ENCODE assay signal across 1 cellular context in the genomic region with DNA sequence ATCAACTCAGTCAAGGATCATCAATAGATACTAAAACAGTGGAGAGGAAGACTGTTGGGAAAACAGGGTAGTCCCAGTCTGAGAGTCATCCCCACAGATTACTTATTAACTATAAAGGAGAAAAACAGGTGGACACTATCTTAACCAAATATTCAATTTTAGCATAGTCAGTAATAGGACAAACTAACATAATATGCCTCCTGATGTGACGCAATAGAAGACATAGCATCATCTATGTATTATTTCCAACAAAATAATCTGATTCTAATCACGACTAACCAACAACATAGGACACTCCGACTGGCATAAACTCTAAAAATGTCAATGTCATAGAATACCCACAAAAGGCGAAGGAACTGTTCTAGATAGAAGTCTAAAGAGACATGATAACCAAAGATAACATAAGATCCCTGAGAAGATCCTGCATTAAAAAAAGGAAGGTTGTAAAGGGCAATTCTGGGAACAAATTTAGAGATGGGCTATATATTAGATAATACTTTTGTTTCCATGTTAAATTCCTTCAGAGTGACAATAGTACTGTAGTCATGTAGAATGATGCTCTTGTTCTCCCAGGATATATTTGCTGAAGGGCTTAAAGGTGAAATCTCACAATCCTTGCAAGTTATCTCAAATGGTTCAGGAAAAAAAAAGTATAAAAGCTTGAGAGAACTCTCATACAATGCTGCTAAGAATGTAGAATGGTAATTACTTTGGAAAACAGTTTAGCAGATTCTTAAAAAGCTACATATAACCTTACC.
TF ChIP-seq lines count a peak whose summit lies in the region.

No MANE protein-coding gene starts in this region.

TF ChIP-seq in HepG2, 621 proteins besides CTCF, POLR2A, EP300 and RAD21 (continued from another document and continues in another):
- TF ChIP-seq, protein P1, sequence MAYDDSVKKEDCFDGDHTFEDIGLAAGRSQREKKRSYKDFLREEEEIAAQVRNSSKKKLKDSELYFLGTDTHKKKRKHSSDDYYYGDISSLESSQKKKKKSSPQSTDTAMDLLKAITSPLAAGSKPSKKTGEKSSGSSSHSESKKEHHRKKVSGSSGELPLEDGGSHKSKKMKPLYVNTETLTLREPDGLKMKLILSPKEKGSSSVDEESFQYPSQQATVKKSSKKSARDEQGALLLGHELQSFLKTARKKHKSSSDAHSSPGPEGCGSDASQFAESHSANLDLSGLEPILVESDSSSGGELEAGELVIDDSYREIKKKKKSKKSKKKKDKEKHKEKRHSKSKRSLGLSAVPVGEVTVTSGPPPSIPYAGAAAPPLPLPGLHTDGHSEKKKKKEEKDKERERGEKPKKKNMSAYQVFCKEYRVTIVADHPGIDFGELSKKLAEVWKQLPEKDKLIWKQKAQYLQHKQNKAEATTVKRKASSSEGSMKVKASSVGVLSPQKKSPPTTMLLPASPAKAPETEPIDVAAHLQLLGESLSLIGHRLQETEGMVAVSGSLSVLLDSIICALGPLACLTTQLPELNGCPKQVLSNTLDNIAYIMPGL (CRISPR knock-in tag; IDR thresholded peaks at IDR 0.05; ENCODE audit: borderline replicate concordance in 1 of 2, low read depth in 1 of 2): no peak
- TF ChIP-seq ZC3H13 (CRISPR knock-in tag; IDR thresholded peaks at IDR 0.05): no peak
- no peak for TF ChIP-seq ZBTB49 (CRISPR knock-in tag; IDR thresholded peaks at IDR 0.05; ENCODE audit: borderline replicate concordance)
- no peak for TF ChIP-seq PHF20 (CRISPR knock-in tag; IDR thresholded peaks at IDR 0.05)
- no peak for TF ChIP-seq ZNF644 (CRISPR knock-in tag; IDR thresholded peaks at IDR 0.05; ENCODE audit: low read depth)
- TF ChIP-seq KMT2A (CRISPR knock-in tag; IDR thresholded peaks at IDR 0.05): no peak
- no peak for TF ChIP-seq HMG20A (CRISPR knock-in tag; IDR thresholded peaks at IDR 0.05; ENCODE audit: borderline replicate concordance)
- TF ChIP-seq, protein P2, sequence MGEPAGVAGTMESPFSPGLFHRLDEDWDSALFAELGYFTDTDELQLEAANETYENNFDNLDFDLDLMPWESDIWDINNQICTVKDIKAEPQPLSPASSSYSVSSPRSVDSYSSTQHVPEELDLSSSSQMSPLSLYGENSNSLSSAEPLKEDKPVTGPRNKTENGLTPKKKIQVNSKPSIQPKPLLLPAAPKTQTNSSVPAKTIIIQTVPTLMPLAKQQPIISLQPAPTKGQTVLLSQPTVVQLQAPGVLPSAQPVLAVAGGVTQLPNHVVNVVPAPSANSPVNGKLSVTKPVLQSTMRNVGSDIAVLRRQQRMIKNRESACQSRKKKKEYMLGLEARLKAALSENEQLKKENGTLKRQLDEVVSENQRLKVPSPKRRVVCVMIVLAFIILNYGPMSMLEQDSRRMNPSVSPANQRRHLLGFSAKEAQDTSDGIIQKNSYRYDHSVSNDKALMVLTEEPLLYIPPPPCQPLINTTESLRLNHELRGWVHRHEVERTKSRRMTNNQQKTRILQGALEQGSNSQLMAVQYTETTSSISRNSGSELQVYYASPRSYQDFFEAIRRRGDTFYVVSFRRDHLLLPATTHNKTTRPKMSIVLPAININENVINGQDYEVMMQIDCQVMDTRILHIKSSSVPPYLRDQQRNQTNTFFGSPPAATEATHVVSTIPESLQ (CRISPR knock-in tag; conservative IDR thresholded peaks at IDR 0.05): no peak
- no peak for TF ChIP-seq XBP1 (CRISPR knock-in tag; IDR thresholded peaks at IDR 0.05)
- TF ChIP-seq HNF4G (IDR thresholded peaks at IDR 0.05; ENCODE audit: borderline replicate concordance, low read depth, low read length): no peak
- no peak for TF ChIP-seq HNF4G (CRISPR knock-in tag; IDR thresholded peaks at IDR 0.05; ENCODE audit: borderline replicate concordance, low read depth)
- no peak for TF ChIP-seq ZNF678 (CRISPR knock-in tag; IDR thresholded peaks at IDR 0.05)
- TF ChIP-seq ZNF367 (CRISPR knock-in tag; IDR thresholded peaks at IDR 0.05; ENCODE audit: borderline replicate concordance): no peak
- TF ChIP-seq HOXA5 (CRISPR knock-in tag; IDR thresholded peaks at IDR 0.05): 0 out of 2 replicates have a peak, but pooled peaks have one; percentile 20
- 0 out of 2 replicates have a peak, but pooled peaks have one; percentile 33 for TF ChIP-seq ZNF878 (CRISPR knock-in tag; IDR thresholded peaks at IDR 0.05)
- 0 out of 2 replicates have a peak, but pooled peaks have one; percentile 59 for TF ChIP-seq NCOR1 (IDR thresholded peaks at IDR 0.05; ENCODE audit: borderline replicate concordance, low read length)
- no peak for TF ChIP-seq ZNF674 (CRISPR knock-in tag; IDR thresholded peaks at IDR 0.05; ENCODE audit: low read depth)
- no peak for TF ChIP-seq ZFP41 (CRISPR knock-in tag; IDR thresholded peaks at IDR 0.05; ENCODE audit: borderline replicate concordance)
- 0 out of 2 replicates have a peak, but pooled peaks have one; percentile 46 for TF ChIP-seq ZNF33A (CRISPR knock-in tag; IDR thresholded peaks at IDR 0.05; ENCODE audit: borderline replicate concordance)
- TF ChIP-seq ZNF263 (CRISPR knock-in tag; IDR thresholded peaks at IDR 0.05): peak; percentile 97
- no peak for TF ChIP-seq AGO1 (IDR thresholded peaks at IDR 0.05; ENCODE audit: low read depth, low read length, poor library complexity, severe bottlenecking)
- TF ChIP-seq, protein P3, sequence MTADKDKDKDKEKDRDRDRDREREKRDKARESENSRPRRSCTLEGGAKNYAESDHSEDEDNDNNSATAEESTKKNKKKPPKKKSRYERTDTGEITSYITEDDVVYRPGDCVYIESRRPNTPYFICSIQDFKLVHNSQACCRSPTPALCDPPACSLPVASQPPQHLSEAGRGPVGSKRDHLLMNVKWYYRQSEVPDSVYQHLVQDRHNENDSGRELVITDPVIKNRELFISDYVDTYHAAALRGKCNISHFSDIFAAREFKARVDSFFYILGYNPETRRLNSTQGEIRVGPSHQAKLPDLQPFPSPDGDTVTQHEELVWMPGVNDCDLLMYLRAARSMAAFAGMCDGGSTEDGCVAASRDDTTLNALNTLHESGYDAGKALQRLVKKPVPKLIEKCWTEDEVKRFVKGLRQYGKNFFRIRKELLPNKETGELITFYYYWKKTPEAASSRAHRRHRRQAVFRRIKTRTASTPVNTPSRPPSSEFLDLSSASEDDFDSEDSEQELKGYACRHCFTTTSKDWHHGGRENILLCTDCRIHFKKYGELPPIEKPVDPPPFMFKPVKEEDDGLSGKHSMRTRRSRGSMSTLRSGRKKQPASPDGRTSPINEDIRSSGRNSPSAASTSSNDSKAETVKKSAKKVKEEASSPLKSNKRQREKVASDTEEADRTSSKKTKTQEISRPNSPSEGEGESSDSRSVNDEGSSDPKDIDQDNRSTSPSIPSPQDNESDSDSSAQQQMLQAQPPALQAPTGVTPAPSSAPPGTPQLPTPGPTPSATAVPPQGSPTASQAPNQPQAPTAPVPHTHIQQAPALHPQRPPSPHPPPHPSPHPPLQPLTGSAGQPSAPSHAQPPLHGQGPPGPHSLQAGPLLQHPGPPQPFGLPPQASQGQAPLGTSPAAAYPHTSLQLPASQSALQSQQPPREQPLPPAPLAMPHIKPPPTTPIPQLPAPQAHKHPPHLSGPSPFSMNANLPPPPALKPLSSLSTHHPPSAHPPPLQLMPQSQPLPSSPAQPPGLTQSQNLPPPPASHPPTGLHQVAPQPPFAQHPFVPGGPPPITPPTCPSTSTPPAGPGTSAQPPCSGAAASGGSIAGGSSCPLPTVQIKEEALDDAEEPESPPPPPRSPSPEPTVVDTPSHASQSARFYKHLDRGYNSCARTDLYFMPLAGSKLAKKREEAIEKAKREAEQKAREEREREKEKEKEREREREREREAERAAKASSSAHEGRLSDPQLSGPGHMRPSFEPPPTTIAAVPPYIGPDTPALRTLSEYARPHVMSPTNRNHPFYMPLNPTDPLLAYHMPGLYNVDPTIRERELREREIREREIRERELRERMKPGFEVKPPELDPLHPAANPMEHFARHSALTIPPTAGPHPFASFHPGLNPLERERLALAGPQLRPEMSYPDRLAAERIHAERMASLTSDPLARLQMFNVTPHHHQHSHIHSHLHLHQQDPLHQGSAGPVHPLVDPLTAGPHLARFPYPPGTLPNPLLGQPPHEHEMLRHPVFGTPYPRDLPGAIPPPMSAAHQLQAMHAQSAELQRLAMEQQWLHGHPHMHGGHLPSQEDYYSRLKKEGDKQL (CRISPR knock-in tag; IDR thresholded peaks at IDR 0.05; ENCODE audit: low read depth): no peak
- TF ChIP-seq ISL2 (CRISPR knock-in tag; IDR thresholded peaks at IDR 0.05): peak; percentile 67; the same call in 1 of the 2 replicates
- no peak for TF ChIP-seq ZNF460 (CRISPR knock-in tag; IDR thresholded peaks at IDR 0.05; ENCODE audit: borderline replicate concordance)
- TF ChIP-seq PAX8 (CRISPR knock-in tag; IDR thresholded peaks at IDR 0.05; ENCODE audit: borderline replicate concordance): no peak
- no peak for TF ChIP-seq NR2C2 (CRISPR knock-in tag; IDR thresholded peaks at IDR 0.05; ENCODE audit: borderline replicate concordance)
- TF ChIP-seq ZNF101 (CRISPR knock-in tag; IDR thresholded peaks at IDR 0.05; ENCODE audit: borderline replicate concordance, low read depth): no peak
- TF ChIP-seq EHMT2 (IDR thresholded peaks at IDR 0.05; ENCODE audit: borderline replicate concordance, low read depth, low read length): peak; percentile 61; the same call in 1 of the 2 replicates
- TF ChIP-seq SOX13 (IDR thresholded peaks at IDR 0.05): no peak
- peak in 1 of 2 experiments; percentile 76; a peak in 2 of 4 replicates for TF ChIP-seq SOX13 (CRISPR knock-in tag; conservative IDR thresholded peaks at IDR 0.05 in 1 of 2, IDR thresholded peaks at IDR 0.05 in 1 of 2)
- no peak for TF ChIP-seq MXD4 (CRISPR knock-in tag; IDR thresholded peaks at IDR 0.05)
- no peak for TF ChIP-seq FOXM1 (CRISPR knock-in tag; IDR thresholded peaks at IDR 0.05)
- TF ChIP-seq AHDC1 (CRISPR knock-in tag; IDR thresholded peaks at IDR 0.05; ENCODE audit: borderline replicate concordance): peak; percentile 58; the same call in 1 of the 2 replicates
- no peak for TF ChIP-seq ZNF333 (CRISPR knock-in tag; IDR thresholded peaks at IDR 0.05; ENCODE audit: borderline replicate concordance)
- TF ChIP-seq ZNF20 (CRISPR knock-in tag; IDR thresholded peaks at IDR 0.05): no peak
- no peak for TF ChIP-seq KLF12 (CRISPR knock-in tag; IDR thresholded peaks at IDR 0.05; ENCODE audit: borderline replicate concordance)
